Comparison of ENCODE assay signal across 20 cellular contexts in the genomic region with DNA sequence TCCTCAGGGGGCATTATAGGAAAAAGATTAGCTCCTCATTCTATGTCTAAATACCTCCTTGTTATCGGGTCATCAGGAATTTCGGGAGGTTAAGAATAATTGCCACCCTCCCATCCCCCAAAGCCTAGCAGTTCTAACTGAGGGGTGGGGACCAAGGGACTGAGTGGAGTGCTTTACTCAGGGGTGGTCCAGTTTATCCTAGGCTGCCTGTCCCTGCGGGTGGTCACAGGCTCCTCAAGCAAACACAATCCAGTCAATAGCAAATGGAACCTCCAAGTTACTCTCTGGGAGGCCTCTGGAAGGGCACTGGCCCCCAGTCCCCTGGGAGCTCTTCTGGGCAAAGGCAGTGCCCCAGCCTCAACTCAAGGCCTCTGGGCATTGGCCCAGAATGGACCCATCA.
"Had no signal": no experiment of that assay in that cellular context is flagged by ENCODE, and none has a peak within 500 bp of the region (broad histone marks: within the 10 kb centered on the region; RNA-seq: fewer than 3 reads in every experiment).

No MANE protein-coding gene starts in this region.

- H3K27ac ChIP-seq: epithelial cell of prostate, prostate gland, right atrium auricular region had no signal

- H3K4me3 Mint-ChIP-seq: activated CD8-positive, alpha-beta T cell treated with anti-CD3 and anti-CD28 coated beads, Interleukin-2, amount 10 ng/mL, durations not matched to agents 7 days and 5 days; activated naive CD4-positive, alpha-beta T cell treated with anti-CD3 and anti-CD28 coated beads, Interleukin-2, amount 10 ng/mL, durations not matched to agents 7 days and 5 days; activated naive CD8-positive, alpha-beta T cell treated with anti-CD3 and anti-CD28 coated beads, Interleukin-2, amount 50 U/mL, for 24 hours; activated T-cell treated with anti-CD3 and anti-CD28 coated beads, Interleukin-2, amount 50 U/mL, for 24 hours; brain; endodermal cell; mesothelial cell of epicardium; neural crest cell; type B pancreatic cell had no signal

- DNase-seq: activated CD4-positive, alpha-beta T cell treated with anti-CD3 and anti-CD28 coated beads for 48 hours; activated CD4-positive, CD25-positive, alpha-beta regulatory T cell; activated CD8-positive, alpha-beta T cell treated with anti-CD3 and anti-CD28 coated beads, Interleukin-2, amount 10 ng/mL, durations not matched to agents 7 days and 5 days; activated naive CD4-positive, alpha-beta T cell treated with anti-CD3 and anti-CD28 coated beads, Interleukin-2, amount 10 ng/mL, durations not matched to agents 7 days and 5 days; activated naive CD8-positive, alpha-beta T cell treated with anti-CD3 and anti-CD28 coated beads, Interleukin-2, amount 50 U/mL, for 24 hours; activated T-cell treated with anti-CD3 and anti-CD28 coated beads, Interleukin-2, amount 50 U/mL, for 24 hours; anterior cingulate cortex; caudate nucleus; endodermal cell; foreskin fibroblast; stimulated activated CD4-positive, alpha-beta T cell treated with anti-CD3 and anti-CD28 coated beads, Interleukin-2, amount 100 ng/mL, for 24 hours; stimulated activated naive CD8-positive, alpha-beta T cell treated with anti-CD3 and anti-CD28 coated beads, Interleukin-15, Interleukin-2, amounts not matched to agents 100 U/mL and 50 U/mL, for 24 hours; T-helper 9 cell had no signal

- H3K27me3 ChIP-seq: right atrium auricular region had no signal

- H3K27ac Mint-ChIP-seq: brain, endodermal cell, mesothelial cell of epicardium, type B pancreatic cell had no signal

- H3K36me3 ChIP-seq: prostate gland, right atrium auricular region had no signal

- H3K4me3 ChIP-seq: prostate gland, right atrium auricular region had no signal

- ATAC-seq: activated CD8-positive, alpha-beta T cell treated with anti-CD3 and anti-CD28 coated beads, Interleukin-2, amount 10 ng/mL, durations not matched to agents 7 days and 5 days; activated naive CD8-positive, alpha-beta T cell treated with anti-CD3 and anti-CD28 coated beads, Interleukin-2, amount 50 U/mL, for 24 hours; stimulated activated naive CD8-positive, alpha-beta T cell treated with anti-CD3 and anti-CD28 coated beads, Interleukin-15, Interleukin-2, amounts not matched to agents 100 U/mL and 50 U/mL, for 24 hours had no signal

- H3K4me1 ChIP-seq: prostate gland had no signal

- H3K9me3 ChIP-seq: prostate gland, right atrium auricular region had no signal

- H3K9me3 Mint-ChIP-seq: activated naive CD4-positive, alpha-beta T cell treated with anti-CD3 and anti-CD28 coated beads, Interleukin-2, amount 10 ng/mL, durations not matched to agents 7 days and 5 days; activated naive CD8-positive, alpha-beta T cell treated with anti-CD3 and anti-CD28 coated beads, Interleukin-2, amount 50 U/mL, for 24 hours; activated T-cell treated with anti-CD3 and anti-CD28 coated beads, Interleukin-2, amount 50 U/mL, for 24 hours; type B pancreatic cell had no signal

- H3K36me3 Mint-ChIP-seq: brain had no signal
